8 cellular contexts compared by ENCODE assay signal in the genomic region with DNA sequence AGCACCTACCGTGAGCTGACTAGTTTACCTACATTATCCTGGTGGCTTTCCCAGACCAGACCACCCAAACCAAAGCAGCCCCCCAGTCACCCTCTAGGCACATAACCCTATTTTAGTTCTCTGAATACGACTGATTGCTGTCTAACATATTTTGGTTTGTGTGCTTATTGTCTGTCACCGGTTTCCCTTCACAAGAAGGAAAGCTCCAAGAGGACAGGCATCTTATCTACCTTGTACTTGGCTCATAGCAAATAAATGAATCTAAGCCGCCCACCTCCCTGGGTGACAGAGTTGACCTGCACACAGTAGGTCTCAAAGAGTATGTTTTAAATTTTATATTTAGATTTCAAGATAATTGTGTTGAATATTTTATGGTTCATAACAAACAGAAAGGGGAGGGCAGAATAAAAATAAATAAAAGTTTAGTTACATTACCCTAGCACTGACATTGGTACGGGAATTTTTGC. TPM values are rescaled to one million over a fixed set of nuclear protein-coding genes. Genes with fewer than 3 reads are reported as not detected.
DNase-seq lines count a peak whose midpoint lies in the region; ATAC-seq, FAIRE-seq and TF ChIP-seq lines count a peak whose summit lies in the region.

No MANE protein-coding gene starts in this region.

- H3K9me3 Mint-ChIP-seq in CD8-positive, alpha-beta T cell: peaks cover 3% of the 10 kb centered on the region

- CTCF ChIA-PET in CD8-positive, alpha-beta T cell (lab: Charles Lee): interaction anchor here (1.0 to 5.1 kb wide), 3 partner anchors 17 to 348 kb away, joined by 3 to 47 read pairs (median 8); partner anchors contain the start of gene DARS2
- CTCF ChIA-PET in H1 (lab: Charles Lee; ENCODE audit: partially characterized antibody): interaction anchor here (0.8 to 4.3 kb wide), 6 partner anchors 24 to 734 kb away, joined by 3 to 44 read pairs (median 4); no protein-coding TSS in a partner anchor
- CTCF ChIA-PET in GM10248 (lab: Yijun Ruan, JAX): interaction anchor here (0.8 to 5.1 kb wide), 8 partner anchors 9 to 275 kb away, joined by 3 to 35 read pairs (median 3); no protein-coding TSS in a partner anchor

- H3K9ac ChIP-seq in NT2/D1 (ENCODE audit: insufficient read length, low read depth): peak overlapping the region; percentile 92
- H3K9ac ChIP-seq in H1 (replicated peaks in 1 of 4; ENCODE audit: extremely low read depth in 1 of 4, low read depth in 3 of 4, low read length in 3 of 4): peak overlapping the region; percentile 60 to 88 (median 80); a peak in 6 of 7 replicates

- H3K27ac Mint-ChIP-seq in CD8-positive, alpha-beta T cell: peak overlapping the region; percentile 95

- H4K20me1 ChIP-seq in H1 (replicated peaks in 1 of 2; ENCODE audit: control insufficient read depth in 1 of 2, insufficient read depth in 2 of 2, low read length in 2 of 2): peaks cover 9 to 12% of the 10 kb centered on the region in 2 experiments

- H3K36me3 ChIP-seq in CD8-positive, alpha-beta T cell (ENCODE audit: insufficient read depth, low read length): no peaks in the 10 kb centered on the region
- H3K36me3 ChIP-seq in NT2/D1 (ENCODE audit: insufficient read depth, insufficient read length, low read length) (peaks cover 35% of the 10 kb centered on the region), H1 (ENCODE audit: control insufficient read depth in 2 of 4, insufficient read depth in 4 of 4, low read length in 3 of 4) (peaks cover 5 to 26% (median 15%) of the 10 kb centered on the region in 4 experiments), neutrophil (peaks cover 2% of the 10 kb centered on the region)

- H2BK12ac ChIP-seq in H1 (ENCODE audit: low read depth, low read length): no peak overlapping the region

- no peak for TF ChIP-seq EP300 in H1 (IDR thresholded peaks at IDR 0.05; ENCODE audit: borderline replicate concordance in 1 of 2, low read depth in 2 of 2, low read length in 2 of 2)

- no peak overlapping the region for H2AFZ ChIP-seq in H1 (ENCODE audit: low read length)

- peaks cover 54% of the 10 kb centered on the region for H3K4me1 ChIP-seq in CD8-positive, alpha-beta T cell (ENCODE audit: insufficient read depth, low read length)
- H3K4me1 ChIP-seq in NT2/D1 (ENCODE audit: insufficient read depth, insufficient read length) (peaks cover 2% of the 10 kb centered on the region), H1 (replicated peaks in 1 of 4; ENCODE audit: control insufficient read depth in 3 of 4, insufficient read depth in 4 of 4, low read length in 3 of 4) (peaks cover 2 to 18% (median 4%) of the 10 kb centered on the region in 4 experiments; a peak in 6 of 7 replicates), neutrophil (ENCODE audit: control insufficient read depth in 1 of 2, insufficient read depth in 1 of 2, low read depth in 1 of 2, low read length in 1 of 2) (peaks cover 40 to 53% of the 10 kb centered on the region in 2 experiments)

- 65% methylated on average over 5 of the region's 5 CpGs; no CpG with 5 or more reads in 1 of the 2 experiments for WGBS in H1 (ENCODE audit: extremely low coverage in 1 of 2, insufficient coverage in 1 of 2, insufficient read length in 1 of 2, insufficient replicate concordance in 2 of 2, low coverage in 1 of 2, low lambda C conversion rate in 2 of 2, missing lambda C conversion rate in 1 of 2), 2 experiments

- no peak overlapping the region for H3K23ac ChIP-seq in H1 (ENCODE audit: insufficient read length)

- no peaks in the 10 kb centered on the region for H3K27me3 ChIP-seq in CD8-positive, alpha-beta T cell (ENCODE audit: insufficient read depth, low read length)
- H3K27me3 ChIP-seq in NT2/D1 (ENCODE audit: insufficient read depth, insufficient read length) (no peaks in the 10 kb centered on the region), H1 (replicated peaks in 1 of 4; ENCODE audit: control insufficient read depth in 3 of 4, extremely low read depth in 1 of 4, insufficient read depth in 3 of 4, low read length in 3 of 4) (no peaks in the 10 kb centered on the region), neutrophil (no peaks in the 10 kb centered on the region)

- peaks cover 12% of the 10 kb centered on the region for H3K23me2 ChIP-seq in H1 (ENCODE audit: low read depth, low read length)

- POLR2A ChIA-PET in CD8-positive, alpha-beta T cell (lab: Charles Lee): interaction anchor here (0.6 to 3.6 kb wide), 12 partner anchors 9 to 545 kb away, joined by 3 to 37 read pairs (median 5); partner anchors contain the start of genes GAS5, KLHL20, RC3H1 and ZBTB37
- POLR2A ChIA-PET in H1 (lab: Charles Lee; ENCODE audit: partially characterized antibody): interaction anchor here (1.0 to 4.8 kb wide), 12 partner anchors 13 to 392 kb away, joined by 3 to 53 read pairs (median 6); partner anchors contain the start of genes CENPL, DARS2, GAS5 and ZBTB37
- POLR2A ChIA-PET in GM10248 (lab: Yijun Ruan, JAX): interaction anchor here (1.3 kb wide), 1 partner anchor 392 kb away, joined by 3 read pairs; the partner anchor contains the start of gene ZBTB37

- H2BK120ac ChIP-seq in H1 (replicated peaks; ENCODE audit: low read depth, low read length): no peak overlapping the region

- no peak for TF ChIP-seq RAD21 in H1 (IDR thresholded peaks at IDR 0.05 in 1 of 2, conservative IDR thresholded peaks at IDR 0.05 in 1 of 2; ENCODE audit: low read depth in 2 of 2, low read length in 2 of 2)

- peak overlapping the region; percentile 79 for H3K4ac ChIP-seq in H1 (replicated peaks; ENCODE audit: insufficient read length, low read depth, low read length)

- peaks cover 12 to 67% of the 10 kb centered on the region in 2 experiments for H3K79me2 ChIP-seq in H1 (ENCODE audit: control insufficient read depth in 1 of 2, insufficient read depth in 2 of 2, low read length in 2 of 2)

- H3K18ac ChIP-seq in H1 (ENCODE audit: extremely low read depth, low read length): no peak overlapping the region; the same call in 1 of the 2 replicates

- H4K5ac ChIP-seq in H1 (ENCODE audit: insufficient read length, low read depth, low read length): no peak overlapping the region

- DNase-seq in CD8-positive, alpha-beta T cell: no peak
- no peak for DNase-seq in NT2/D1 (ENCODE audit: low read depth, low spot score)
- DNase-seq in H1 (ENCODE audit: low read depth in 1 of 2, low spot score in 2 of 2): no peak
- DNase-seq in GM10248 (ENCODE audit: extremely low spot score): no peak
- DNase-seq in KG1 (lab: John Stamatoyannopoulos, UW): no peak

- peak overlapping the region; percentile 90 for H3K4me3 Mint-ChIP-seq in CD8-positive, alpha-beta T cell

- no peak overlapping the region for H4K8ac ChIP-seq in H1 (ENCODE audit: extremely low read depth, insufficient read depth, low read length)

- TF ChIP-seq POLR2A in H1 (IDR thresholded peaks at IDR 0.05; ENCODE audit: control extremely low read depth in 1 of 2, low read depth in 2 of 2, low read length in 2 of 2): no peak

- no peak overlapping the region; the same call in 1 of the 2 replicates for H2BK5ac ChIP-seq in H1 (ENCODE audit: low read depth, low read length)

- peaks cover 50% of the 10 kb centered on the region for H3K36me3 Mint-ChIP-seq in CD8-positive, alpha-beta T cell

- no peak for ATAC-seq in CD8-positive, alpha-beta T cell
- no peak for ATAC-seq in esophagus mucosa
- no peak for ATAC-seq in HG02852 (IDR thresholded peaks at IDR 0.05; ENCODE audit: unreplicated experiment)

- FAIRE-seq in H1 (lab: Jason Lieb, UNC): no peak

- peak overlapping the region; percentile 81 for H4K91ac ChIP-seq in H1 (replicated peaks; ENCODE audit: insufficient read length, low read length)

- H2BK20ac ChIP-seq in H1 (ENCODE audit: low read length): no peak overlapping the region

- 0 out of 2 replicates have a peak, but pooled peaks cover 2% of the 10 kb centered on the region for H3K79me1 ChIP-seq in H1 (ENCODE audit: low read depth, low read length)

- no peaks in the 10 kb centered on the region for H3K27me3 Mint-ChIP-seq in CD8-positive, alpha-beta T cell (ENCODE audit: low read depth)

- no peak overlapping the region for H3K56ac ChIP-seq in H1 (replicated peaks; ENCODE audit: insufficient read length, low read depth, low read length)

- no peak for TF ChIP-seq CTCF in CD8-positive, alpha-beta T cell (IDR thresholded peaks at IDR 0.05)
- TF ChIP-seq CTCF in H1 (IDR thresholded peaks at IDR 0.05; ENCODE audit: control extremely low read depth in 1 of 3, insufficient read depth in 1 of 3, low read depth in 1 of 3, low read length in 3 of 3) (no peak), neutrophil (IDR thresholded peaks at IDR 0.05) (no peak), GM10248 (IDR thresholded peaks at IDR 0.05; ENCODE audit: control extremely low read depth, extremely low read depth, low read depth, missing control alignments) (no peak)

- no peak overlapping the region for H2BK15ac ChIP-seq in H1 (ENCODE audit: low read length)

- peak overlapping the region; percentile 80 to 91 for H3K4me2 ChIP-seq in H1 (ENCODE audit: insufficient read depth in 1 of 2, low read depth in 2 of 2, low read length in 2 of 2)

- H3K4me1 Mint-ChIP-seq in CD8-positive, alpha-beta T cell (ENCODE audit: low read depth): peaks cover 70% of the 10 kb centered on the region

- H3K27ac ChIP-seq in CD8-positive, alpha-beta T cell (ENCODE audit: low read depth, low read length): peak overlapping the region; percentile 91
- H3K27ac ChIP-seq in H1 (ENCODE audit: low read depth, low read length): no peak overlapping the region
- peak overlapping the region; percentile 95 for H3K27ac ChIP-seq in neutrophil

- intact Hi-C loops in CD8-positive, alpha-beta T cell (cut with DNase I, micrococcal nuclease): loop anchor here (1.0 to 10.0 kb wide), 11 partner anchors 45 to 1739 kb away; partner anchors contain the start of genes RABGAP1L (in 2 of the 2), CENPL (in 1 of the 2), DARS2 (in 1 of the 2) and MRPS14 (in 1 of the 2)

- H3K9me3 ChIP-seq in CD8-positive, alpha-beta T cell (ENCODE audit: low read length): no peaks in the 10 kb centered on the region
- H3K9me3 ChIP-seq in NT2/D1 (ENCODE audit: insufficient read depth, low read length): peaks cover 17% of the 10 kb centered on the region
- H3K9me3 ChIP-seq in H1 (ENCODE audit: insufficient read depth in 2 of 2, low read depth in 1 of 2, low read length in 1 of 2): peaks cover 8 to 12% of the 10 kb centered on the region in 2 experiments
- no peaks in the 10 kb centered on the region for H3K9me3 ChIP-seq in neutrophil

- H3K4me3 ChIP-seq in CD8-positive, alpha-beta T cell (ENCODE audit: low read depth, low read length): peak overlapping the region; percentile 83
- H3K4me3 ChIP-seq in NT2/D1 (ENCODE audit: insufficient read length, low read depth) (peak overlapping the region; percentile 87), H1 (ENCODE audit: extremely low read depth in 1 of 4, insufficient read depth in 2 of 4, low read depth in 3 of 4, low read length in 4 of 4) (peak overlapping the region; percentile 74 to 81 (median 78)), neutrophil (ENCODE audit: low read depth in 1 of 2, low read length in 1 of 2) (peak overlapping the region; percentile 90 to 95)

- no peak overlapping the region for H3K14ac ChIP-seq in H1 (ENCODE audit: insufficient read length)

- no peak overlapping the region for H2AK5ac ChIP-seq in H1 (ENCODE audit: low read depth, low read length)

RNA-seq across cellular contexts. Expression of gene PRDX6, which starts 0.9 kb away (rescaled TPM):
- 100 to 1,000 TPM; 146 to 147 TPM for total RNA-seq in CD8-positive, alpha-beta T cell
- total RNA-seq in H1 (2021; fragmentation: NEBNext Ultra II Directional; extraction: Animal tissue kit (Norgen Biotek cat#: 25700)): 657 and 677 TPM in 2 replicates
- polyA plus RNA-seq in H1 (2011; rRNA removed): 219 and 348 TPM in 2 replicates
- 345 TPM for polyA plus RNA-seq in H1 (2011; cell fraction: cytosol; rRNA removed)
- 273 TPM for polyA plus RNA-seq in H1 (2011; cell fraction: nucleus; rRNA removed)
- 544 to 609 TPM (median 590 TPM) in 4 replicates for polyA plus RNA-seq in H1 (2012, experiment 1 of 2)
- 449 TPM for polyA plus RNA-seq in H1 (2012, experiment 2 of 2)
- polyA plus RNA-seq in H1 (2013, experiment 1 of 2): 343 TPM
- 345 TPM for polyA plus RNA-seq in H1 (2013, experiment 2 of 2)
- 589 and 621 TPM in 2 replicates for polyA minus RNA-seq in H1 (2011; rRNA and poly(A)+ RNA removed)
- 606 TPM for polyA minus RNA-seq in H1 (2011; cell fraction: cytosol; rRNA and poly(A)+ RNA removed)
- polyA minus RNA-seq in H1 (2011; cell fraction: nucleus; rRNA and poly(A)+ RNA removed): 293 TPM
- 161 TPM for total RNA-seq in esophagus mucosa
